ENCODE assay signal across 1 cellular context in genomic region chr19:35750167-35750566, GRCh38.
TF ChIP-seq lines count a peak whose summit lies in the region.

No MANE protein-coding gene starts in this region.

TF ChIP-seq in GM23338, 12 proteins besides CTCF, POLR2A, EP300 and RAD21:
- TF ChIP-seq NANOG (IDR thresholded peaks at IDR 0.05; ENCODE audit: borderline replicate concordance) (no peak), POLR2AphosphoS5 (IDR thresholded peaks at IDR 0.05; ENCODE audit: low read depth) (no peak), ZNF331 (CRISPR knock-in tag; IDR thresholded peaks at IDR 0.05; ENCODE audit: low read depth) (no peak), ZNF462 (CRISPR knock-in tag; IDR thresholded peaks at IDR 0.05) (no peak), CREB1 (CRISPR knock-in tag; IDR thresholded peaks at IDR 0.05; ENCODE audit: low read depth) (no peak)
